ENCODE assay signal across 1 cellular context in genomic region chr9:32247173-32247572, GRCh38.
TF ChIP-seq lines count a peak whose summit lies in the region.

No MANE protein-coding gene starts in this region.

TF ChIP-seq in HepG2, 621 proteins besides CTCF, POLR2A, EP300 and RAD21 (continued from another document):
- no peak for TF ChIP-seq ZNF318 (CRISPR knock-in tag; IDR thresholded peaks at IDR 0.05)
- TF ChIP-seq MED13 (CRISPR knock-in tag; IDR thresholded peaks at IDR 0.05), result no peak
- TF ChIP-seq DNMT1 (CRISPR knock-in tag; IDR thresholded peaks at IDR 0.05), result no peak
- no peak for TF ChIP-seq HIC2 (CRISPR knock-in tag; IDR thresholded peaks at IDR 0.05; ENCODE audit: low read depth)
- TF ChIP-seq TFE3 (CRISPR knock-in tag; IDR thresholded peaks at IDR 0.05), result no peak
- TF ChIP-seq TRIM24 (CRISPR knock-in tag; IDR thresholded peaks at IDR 0.05), result no peak
- no peak for TF ChIP-seq ZNF670 (CRISPR knock-in tag; IDR thresholded peaks at IDR 0.05; ENCODE audit: borderline replicate concordance)
- no peak for TF ChIP-seq RFX3 (CRISPR knock-in tag; IDR thresholded peaks at IDR 0.05)
- no peak for TF ChIP-seq SOX5 (CRISPR knock-in tag; IDR thresholded peaks at IDR 0.05; ENCODE audit: borderline replicate concordance)
- no peak for TF ChIP-seq ATF5 (CRISPR knock-in tag; IDR thresholded peaks at IDR 0.05; ENCODE audit: low read depth)
- TF ChIP-seq ZSCAN21 (CRISPR knock-in tag; IDR thresholded peaks at IDR 0.05; ENCODE audit: borderline replicate concordance), result no peak
- no peak for TF ChIP-seq ZSCAN5A (CRISPR knock-in tag; IDR thresholded peaks at IDR 0.05; ENCODE audit: borderline replicate concordance)
